1 cellular context compared by ENCODE assay signal in the genomic region with DNA sequence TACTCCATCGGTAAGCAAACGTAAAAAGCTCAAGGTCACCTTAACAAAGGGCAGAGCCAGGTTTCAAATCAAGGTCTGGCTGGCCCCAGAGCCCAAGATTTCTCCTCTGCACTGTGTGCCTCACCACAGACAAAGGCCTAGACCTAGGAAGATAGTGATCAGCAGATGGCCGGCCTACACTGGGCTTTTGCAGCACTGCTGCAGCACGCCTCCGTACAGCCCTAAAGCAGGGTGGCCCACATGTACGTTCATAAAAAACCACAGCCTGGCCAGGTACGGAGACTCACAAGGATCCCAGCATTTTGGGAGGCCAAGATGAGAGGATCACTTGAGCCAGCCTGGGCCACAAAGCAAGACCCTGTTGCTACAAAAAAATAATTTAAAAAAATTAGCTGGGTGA.
A peak's percentile ranks its signal among the peaks of the same experiment; 100 is the strongest.
TF ChIP-seq lines count a peak whose summit lies in the region.

No MANE protein-coding gene starts in this region.

TF ChIP-seq in SK-N-SH, 30 proteins besides CTCF, POLR2A, EP300 and RAD21 (continued from another document):
- TF ChIP-seq, protein P1, sequence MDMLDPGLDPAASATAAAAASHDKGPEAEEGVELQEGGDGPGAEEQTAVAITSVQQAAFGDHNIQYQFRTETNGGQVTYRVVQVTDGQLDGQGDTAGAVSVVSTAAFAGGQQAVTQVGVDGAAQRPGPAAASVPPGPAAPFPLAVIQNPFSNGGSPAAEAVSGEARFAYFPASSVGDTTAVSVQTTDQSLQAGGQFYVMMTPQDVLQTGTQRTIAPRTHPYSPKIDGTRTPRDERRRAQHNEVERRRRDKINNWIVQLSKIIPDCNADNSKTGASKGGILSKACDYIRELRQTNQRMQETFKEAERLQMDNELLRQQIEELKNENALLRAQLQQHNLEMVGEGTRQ (IDR thresholded peaks at IDR 0.05; ENCODE audit: borderline replicate concordance, low read depth, low read length): no peak
- peak; percentile 46 for TF ChIP-seq CHD2 (IDR thresholded peaks at IDR 0.05; ENCODE audit: low read length, partially characterized antibody)
- TF ChIP-seq JUND (IDR thresholded peaks at IDR 0.05): no peak
- TF ChIP-seq RCOR1 (IDR thresholded peaks at IDR 0.05; ENCODE audit: low read length): peak; percentile 60
- TF ChIP-seq, protein P2, sequence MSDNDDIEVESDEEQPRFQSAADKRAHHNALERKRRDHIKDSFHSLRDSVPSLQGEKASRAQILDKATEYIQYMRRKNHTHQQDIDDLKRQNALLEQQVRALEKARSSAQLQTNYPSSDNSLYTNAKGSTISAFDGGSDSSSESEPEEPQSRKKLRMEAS (IDR thresholded peaks at IDR 0.05; ENCODE audit: low read depth): no peak
- TF ChIP-seq, protein P3, sequence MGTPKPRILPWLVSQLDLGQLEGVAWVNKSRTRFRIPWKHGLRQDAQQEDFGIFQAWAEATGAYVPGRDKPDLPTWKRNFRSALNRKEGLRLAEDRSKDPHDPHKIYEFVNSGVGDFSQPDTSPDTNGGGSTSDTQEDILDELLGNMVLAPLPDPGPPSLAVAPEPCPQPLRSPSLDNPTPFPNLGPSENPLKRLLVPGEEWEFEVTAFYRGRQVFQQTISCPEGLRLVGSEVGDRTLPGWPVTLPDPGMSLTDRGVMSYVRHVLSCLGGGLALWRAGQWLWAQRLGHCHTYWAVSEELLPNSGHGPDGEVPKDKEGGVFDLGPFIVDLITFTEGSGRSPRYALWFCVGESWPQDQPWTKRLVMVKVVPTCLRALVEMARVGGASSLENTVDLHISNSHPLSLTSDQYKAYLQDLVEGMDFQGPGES (IDR thresholded peaks at IDR 0.05; ENCODE audit: low read depth, low read length): no peak
- TF ChIP-seq FOXM1 (IDR thresholded peaks at IDR 0.05; ENCODE audit: low read depth): no peak
- TF ChIP-seq, protein P4, sequence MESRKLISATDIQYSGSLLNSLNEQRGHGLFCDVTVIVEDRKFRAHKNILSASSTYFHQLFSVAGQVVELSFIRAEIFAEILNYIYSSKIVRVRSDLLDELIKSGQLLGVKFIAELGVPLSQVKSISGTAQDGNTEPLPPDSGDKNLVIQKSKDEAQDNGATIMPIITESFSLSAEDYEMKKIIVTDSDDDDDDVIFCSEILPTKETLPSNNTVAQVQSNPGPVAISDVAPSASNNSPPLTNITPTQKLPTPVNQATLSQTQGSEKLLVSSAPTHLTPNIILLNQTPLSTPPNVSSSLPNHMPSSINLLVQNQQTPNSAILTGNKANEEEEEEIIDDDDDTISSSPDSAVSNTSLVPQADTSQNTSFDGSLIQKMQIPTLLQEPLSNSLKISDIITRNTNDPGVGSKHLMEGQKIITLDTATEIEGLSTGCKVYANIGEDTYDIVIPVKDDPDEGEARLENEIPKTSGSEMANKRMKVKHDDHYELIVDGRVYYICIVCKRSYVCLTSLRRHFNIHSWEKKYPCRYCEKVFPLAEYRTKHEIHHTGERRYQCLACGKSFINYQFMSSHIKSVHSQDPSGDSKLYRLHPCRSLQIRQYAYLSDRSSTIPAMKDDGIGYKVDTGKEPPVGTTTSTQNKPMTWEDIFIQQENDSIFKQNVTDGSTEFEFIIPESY (IDR thresholded peaks at IDR 0.05; ENCODE audit: borderline replicate concordance, low read depth): no peak
- TF ChIP-seq TCF12 (IDR thresholded peaks at IDR 0.05): no peak
